Comparison of ENCODE assay signal across 1 cellular context in the genomic region with DNA sequence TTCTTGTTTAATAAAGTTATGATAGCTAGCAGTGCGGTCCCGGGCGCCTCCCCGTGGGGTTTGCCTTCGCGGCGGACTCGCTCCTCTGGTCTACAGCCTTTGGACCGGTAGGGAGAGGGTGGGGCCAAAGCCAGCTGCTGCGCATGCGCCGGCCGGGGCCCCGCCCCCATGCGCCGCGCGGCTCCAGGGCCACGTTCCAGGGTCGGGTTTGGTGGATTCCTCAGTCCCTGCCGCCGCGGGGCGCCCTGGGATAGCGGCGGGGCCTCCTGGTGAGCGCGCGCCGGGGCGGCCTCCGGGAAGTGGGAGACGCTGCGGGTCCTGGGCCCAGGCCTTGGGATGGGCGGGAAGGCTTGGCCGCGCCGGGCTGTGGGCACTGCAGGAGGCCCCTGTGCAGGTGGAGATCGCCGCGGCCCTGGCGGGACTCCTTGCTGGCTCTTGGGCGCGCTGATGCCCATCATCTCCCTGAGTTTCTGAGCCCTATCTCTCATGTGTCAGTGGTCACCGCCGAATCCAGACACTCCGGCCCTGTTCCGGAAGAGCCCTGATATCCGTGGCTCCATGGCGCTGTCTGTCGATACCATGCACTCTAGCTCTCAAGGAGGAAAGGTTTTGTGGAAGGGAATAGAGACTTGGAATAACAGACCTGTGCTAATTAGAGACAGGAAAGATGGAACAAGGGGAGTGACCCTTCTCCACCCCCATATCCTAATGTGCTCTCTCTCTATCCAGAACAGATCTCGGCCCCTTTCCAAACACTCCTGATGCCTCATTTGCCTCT.
TF ChIP-seq lines count a peak whose summit lies in the region.

VARS2 (plus strand) TSS at position 163 of the 778 bp plus-strand sequence; CDS start at position 762, 599 bp downstream.

TF ChIP-seq in HepG2, 621 proteins besides CTCF, POLR2A, EP300 and RAD21 (continued from another document and continues in another):
- TF ChIP-seq AHDC1 (CRISPR knock-in tag; IDR thresholded peaks at IDR 0.05; ENCODE audit: borderline replicate concordance) (peak; percentile 34; the same call in 1 of the 2 replicates), ZNF737 (CRISPR knock-in tag; IDR thresholded peaks at IDR 0.05; ENCODE audit: borderline replicate concordance) (peak; percentile 93; the same call in 1 of the 2 replicates), NRL (CRISPR knock-in tag; IDR thresholded peaks at IDR 0.05; ENCODE audit: borderline replicate concordance) (0 out of 2 replicates have a peak, but pooled peaks have one; percentile 40), ZIK1 (CRISPR knock-in tag; IDR thresholded peaks at IDR 0.05; ENCODE audit: borderline replicate concordance, low read depth) (peak; percentile 96; the same call in 1 of the 2 replicates), TGIF2 (CRISPR knock-in tag; IDR thresholded peaks at IDR 0.05) (peak; percentile 86), NFYB (CRISPR knock-in tag; IDR thresholded peaks at IDR 0.05) (peak; percentile 50; the same call in 1 of the 2 replicates), ZFYVE20 (CRISPR knock-in tag; IDR thresholded peaks at IDR 0.05; ENCODE audit: borderline replicate concordance, low read depth) (peak; percentile 19; the same call in 1 of the 2 replicates), ZNF331 (CRISPR knock-in tag; IDR thresholded peaks at IDR 0.05) (peak; percentile 94), GATAD2A (CRISPR knock-in tag; IDR thresholded peaks at IDR 0.05) (peak; percentile 18), ZBTB42 (CRISPR knock-in tag; IDR thresholded peaks at IDR 0.05) (0 out of 2 replicates have a peak, but pooled peaks have one; percentile 60), NFKBIZ (CRISPR knock-in tag; IDR thresholded peaks at IDR 0.05) (peak; percentile 70), ZNF44 (CRISPR knock-in tag; IDR thresholded peaks at IDR 0.05) (peak; percentile 30; the same call in 1 of the 2 replicates), ZNF121 (CRISPR knock-in tag; IDR thresholded peaks at IDR 0.05) (0 out of 2 replicates have a peak, but pooled peaks have one; percentile 28), ATF3 (CRISPR knock-in tag; IDR thresholded peaks at IDR 0.05) (peak; percentile 83; the same call in 1 of the 2 replicates), ARID2 (CRISPR knock-in tag; IDR thresholded peaks at IDR 0.05; ENCODE audit: borderline replicate concordance) (peak; percentile 88), CENPT (CRISPR knock-in tag; IDR thresholded peaks at IDR 0.05; ENCODE audit: low read depth) (peak; percentile 87), ZNF839 (CRISPR knock-in tag; IDR thresholded peaks at IDR 0.05; ENCODE audit: borderline replicate concordance) (no peak), ZFX (CRISPR knock-in tag; IDR thresholded peaks at IDR 0.05; ENCODE audit: low read depth) (peak; percentile 100), MTF1 (CRISPR knock-in tag; IDR thresholded peaks at IDR 0.05) (peak; percentile 89), JARID2 (CRISPR knock-in tag; IDR thresholded peaks at IDR 0.05; ENCODE audit: insufficient replicate concordance) (no peak), NAIF1 (CRISPR knock-in tag; IDR thresholded peaks at IDR 0.05; ENCODE audit: borderline replicate concordance) (0 out of 2 replicates have a peak, but pooled peaks have one; percentile 46), TARDBP (CRISPR knock-in tag; IDR thresholded peaks at IDR 0.05) (peak; percentile 69; the same call in 1 of the 2 replicates), GFI1 (CRISPR knock-in tag; IDR thresholded peaks at IDR 0.05; ENCODE audit: borderline replicate concordance) (no peak; the same call in 1 of the 2 replicates), FOXA1 (IDR thresholded peaks at IDR 0.05) (no peak), FOXA1 (CRISPR knock-in tag; IDR thresholded peaks at IDR 0.05) (peak; percentile 25; the same call in 1 of the 2 replicates), FUBP1 (CRISPR knock-in tag; IDR thresholded peaks at IDR 0.05; ENCODE audit: borderline replicate concordance) (no peak), ZNF543 (CRISPR knock-in tag; IDR thresholded peaks at IDR 0.05) (peak; percentile 92), SALL2 (CRISPR knock-in tag; IDR thresholded peaks at IDR 0.05) (peak; percentile 98), ZNF333 (CRISPR knock-in tag; IDR thresholded peaks at IDR 0.05; ENCODE audit: borderline replicate concordance) (peak; percentile 99), SRY (CRISPR knock-in tag; IDR thresholded peaks at IDR 0.05) (peak; percentile 88), NR1H2 (CRISPR knock-in tag; IDR thresholded peaks at IDR 0.05; ENCODE audit: borderline replicate concordance, low read depth) (peak; percentile 84; the same call in 1 of the 2 replicates), ZNF264 (CRISPR knock-in tag; IDR thresholded peaks at IDR 0.05) (peak; percentile 92), ZNF296 (CRISPR knock-in tag; conservative IDR thresholded peaks at IDR 0.05) (peak; percentile 80), NFYC (CRISPR knock-in tag; IDR thresholded peaks at IDR 0.05) (peak; percentile 57), TOE1 (CRISPR knock-in tag; IDR thresholded peaks at IDR 0.05) (peak; percentile 74), ZNF772 (CRISPR knock-in tag; IDR thresholded peaks at IDR 0.05) (peak; percentile 98), ISL2 (CRISPR knock-in tag; IDR thresholded peaks at IDR 0.05) (peak; percentile 80; the same call in 1 of the 2 replicates), POGK (CRISPR knock-in tag; conservative IDR thresholded peaks at IDR 0.05) (peak; percentile 91), REL (CRISPR knock-in tag; conservative IDR thresholded peaks at IDR 0.05) (peak; percentile 96), ATF6 (CRISPR knock-in tag; conservative IDR thresholded peaks at IDR 0.05) (peak; percentile 85; the same call in 1 of the 2 replicates)
- TF ChIP-seq, protein P1, sequence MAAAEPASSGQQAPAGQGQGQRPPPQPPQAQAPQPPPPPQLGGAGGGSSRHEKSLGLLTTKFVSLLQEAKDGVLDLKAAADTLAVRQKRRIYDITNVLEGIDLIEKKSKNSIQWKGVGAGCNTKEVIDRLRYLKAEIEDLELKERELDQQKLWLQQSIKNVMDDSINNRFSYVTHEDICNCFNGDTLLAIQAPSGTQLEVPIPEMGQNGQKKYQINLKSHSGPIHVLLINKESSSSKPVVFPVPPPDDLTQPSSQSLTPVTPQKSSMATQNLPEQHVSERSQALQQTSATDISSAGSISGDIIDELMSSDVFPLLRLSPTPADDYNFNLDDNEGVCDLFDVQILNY (CRISPR knock-in tag; conservative IDR thresholded peaks at IDR 0.05): peak; percentile 78; the same call in 1 of the 2 replicates
- TF ChIP-seq, protein P2, sequence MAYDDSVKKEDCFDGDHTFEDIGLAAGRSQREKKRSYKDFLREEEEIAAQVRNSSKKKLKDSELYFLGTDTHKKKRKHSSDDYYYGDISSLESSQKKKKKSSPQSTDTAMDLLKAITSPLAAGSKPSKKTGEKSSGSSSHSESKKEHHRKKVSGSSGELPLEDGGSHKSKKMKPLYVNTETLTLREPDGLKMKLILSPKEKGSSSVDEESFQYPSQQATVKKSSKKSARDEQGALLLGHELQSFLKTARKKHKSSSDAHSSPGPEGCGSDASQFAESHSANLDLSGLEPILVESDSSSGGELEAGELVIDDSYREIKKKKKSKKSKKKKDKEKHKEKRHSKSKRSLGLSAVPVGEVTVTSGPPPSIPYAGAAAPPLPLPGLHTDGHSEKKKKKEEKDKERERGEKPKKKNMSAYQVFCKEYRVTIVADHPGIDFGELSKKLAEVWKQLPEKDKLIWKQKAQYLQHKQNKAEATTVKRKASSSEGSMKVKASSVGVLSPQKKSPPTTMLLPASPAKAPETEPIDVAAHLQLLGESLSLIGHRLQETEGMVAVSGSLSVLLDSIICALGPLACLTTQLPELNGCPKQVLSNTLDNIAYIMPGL (CRISPR knock-in tag; IDR thresholded peaks at IDR 0.05; ENCODE audit: borderline replicate concordance in 1 of 2, low read depth in 1 of 2): peak; percentile 99
- TF ChIP-seq, protein P3, sequence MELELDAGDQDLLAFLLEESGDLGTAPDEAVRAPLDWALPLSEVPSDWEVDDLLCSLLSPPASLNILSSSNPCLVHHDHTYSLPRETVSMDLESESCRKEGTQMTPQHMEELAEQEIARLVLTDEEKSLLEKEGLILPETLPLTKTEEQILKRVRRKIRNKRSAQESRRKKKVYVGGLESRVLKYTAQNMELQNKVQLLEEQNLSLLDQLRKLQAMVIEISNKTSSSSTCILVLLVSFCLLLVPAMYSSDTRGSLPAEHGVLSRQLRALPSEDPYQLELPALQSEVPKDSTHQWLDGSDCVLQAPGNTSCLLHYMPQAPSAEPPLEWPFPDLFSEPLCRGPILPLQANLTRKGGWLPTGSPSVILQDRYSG (CRISPR knock-in tag; IDR thresholded peaks at IDR 0.05): peak; percentile 75; the same call in 1 of the 2 replicates
- TF ChIP-seq, protein P4, sequence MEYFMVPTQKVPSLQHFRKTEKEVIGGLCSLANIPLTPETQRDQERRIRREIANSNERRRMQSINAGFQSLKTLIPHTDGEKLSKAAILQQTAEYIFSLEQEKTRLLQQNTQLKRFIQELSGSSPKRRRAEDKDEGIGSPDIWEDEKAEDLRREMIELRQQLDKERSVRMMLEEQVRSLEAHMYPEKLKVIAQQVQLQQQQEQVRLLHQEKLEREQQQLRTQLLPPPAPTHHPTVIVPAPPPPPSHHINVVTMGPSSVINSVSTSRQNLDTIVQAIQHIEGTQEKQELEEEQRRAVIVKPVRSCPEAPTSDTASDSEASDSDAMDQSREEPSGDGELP (IDR thresholded peaks at IDR 0.05; ENCODE audit: borderline replicate concordance, low read depth): peak; percentile 46; the same call in 1 of the 2 replicates
